Comparison of ENCODE assay signal across 8 cellular contexts in the genomic region with DNA sequence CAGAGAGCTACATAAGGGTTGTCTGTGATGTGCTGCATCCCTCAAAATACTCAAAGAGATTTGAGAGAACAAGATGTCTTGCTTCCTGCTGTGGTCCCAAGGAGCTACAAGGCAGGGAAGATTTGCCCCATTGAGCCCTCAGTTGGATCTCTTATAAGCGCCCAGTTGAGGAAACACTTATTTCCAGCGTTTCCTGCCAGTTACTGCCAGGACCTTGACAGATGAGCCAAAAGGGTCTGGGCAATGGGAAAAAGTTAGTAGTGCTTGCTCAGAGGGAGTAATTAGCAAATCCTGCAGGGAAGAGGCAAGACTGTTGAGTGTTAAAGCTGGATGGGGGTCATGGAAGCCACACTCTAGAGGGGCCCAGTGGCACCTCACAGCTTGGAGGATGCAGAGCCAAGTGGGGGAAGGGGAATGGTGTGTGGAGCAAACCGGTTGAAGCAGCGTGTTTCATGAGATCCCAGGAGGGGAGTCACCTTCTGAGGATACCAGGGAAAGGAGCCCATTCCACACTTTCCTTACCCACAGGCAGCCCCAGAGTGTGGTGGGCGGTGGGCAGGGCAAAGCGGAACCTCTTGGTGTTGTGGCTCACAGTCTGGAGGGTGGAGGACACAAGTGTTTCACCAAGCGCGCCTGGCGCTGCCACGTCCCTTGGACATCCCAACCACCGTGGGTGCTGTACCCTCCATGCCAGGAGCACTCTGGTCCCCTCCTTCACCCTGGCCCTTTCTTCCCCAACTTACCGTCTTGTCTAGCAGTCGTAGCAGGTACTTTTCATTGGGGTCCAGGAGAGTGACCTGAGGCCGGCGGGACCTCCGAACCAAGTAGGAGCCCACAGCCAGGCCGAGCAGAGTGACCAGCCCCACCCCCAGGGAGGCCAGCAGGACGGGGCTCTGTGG. TPM values are rescaled to one million over a fixed set of nuclear protein-coding genes. Genes with fewer than 3 reads are reported as not detected.
DNase-seq lines count a peak whose midpoint lies in the region; TF ChIP-seq lines count a peak whose summit lies in the region.

No MANE protein-coding gene starts in this region.

- H3K4me3 Mint-ChIP-seq in activated CD4-positive, alpha-beta T cell treated with anti-CD3 and anti-CD28 coated beads, Interleukin-2, amount 10 ng/mL, durations not matched to agents 7 days and 5 days: peak overlapping the region; percentile 75

- H3K27ac ChIP-seq in iPS-20b (ENCODE audit: low read length) (no peak overlapping the region), stomach (peak overlapping the region; percentile 91 to 98 (median 95))

- TF ChIP-seq POLR2A in stomach (IDR thresholded peaks at IDR 0.05): no peak

- peaks cover 6% of the 10 kb centered on the region for H3K36me3 Mint-ChIP-seq in activated CD4-positive, alpha-beta T cell treated with anti-CD3 and anti-CD28 coated beads, Interleukin-2, amount 10 ng/mL, durations not matched to agents 7 days and 5 days (ENCODE audit: low read depth)

- H3K4me3 ChIP-seq in adipocyte (ENCODE audit: low read length) (peak overlapping the region; percentile 95), iPS-20b (ENCODE audit: low read length) (peak overlapping the region; percentile 91), stomach (peak overlapping the region; percentile 74 to 89 (median 79))

- H3K4me1 ChIP-seq in adipocyte (ENCODE audit: control insufficient read depth, insufficient read depth, low read length) (peaks cover 31% of the 10 kb centered on the region), iPS-20b (ENCODE audit: insufficient read depth, low read length) (peaks cover 3% of the 10 kb centered on the region; the same call in 1 of the 2 replicates), stomach (peaks cover 27 to 47% (median 41%) of the 10 kb centered on the region in 4 donors)

- WGBS in stomach, 5 donors: 16 to 49% (median 30%) methylated on average over 7 to 18 of the region's 18 CpGs

- H3K9me3 ChIP-seq in adipocyte (ENCODE audit: control insufficient read depth, low read length): no peaks in the 10 kb centered on the region
- no peaks in the 10 kb centered on the region for H3K9me3 ChIP-seq in iPS-20b (ENCODE audit: insufficient read depth, low read depth, low read length)
- H3K9me3 ChIP-seq in stomach: no peaks in the 10 kb centered on the region

- H3K27ac Mint-ChIP-seq in activated CD4-positive, alpha-beta T cell treated with anti-CD3 and anti-CD28 coated beads, Interleukin-2, amount 10 ng/mL, durations not matched to agents 7 days and 5 days: peak overlapping the region; percentile 81

- no peaks in the 10 kb centered on the region for H3K27me3 ChIP-seq in adipocyte (replicated peaks; ENCODE audit: control insufficient read depth, insufficient read depth, low read length)
- peaks cover 11% of the 10 kb centered on the region for H3K27me3 ChIP-seq in iPS-20b (ENCODE audit: insufficient read depth, low read length)
- no peaks in the 10 kb centered on the region for H3K27me3 ChIP-seq in stomach

- H3K4me1 Mint-ChIP-seq in activated CD4-positive, alpha-beta T cell treated with anti-CD3 and anti-CD28 coated beads, Interleukin-2, amount 10 ng/mL, durations not matched to agents 7 days and 5 days: peaks cover 36% of the 10 kb centered on the region

- peak overlapping the region; percentile 93 for H3K9ac ChIP-seq in adipocyte (ENCODE audit: low read length)
- H3K9ac ChIP-seq in iPS-20b (ENCODE audit: low read depth, low read length): peak overlapping the region; percentile 86; the same call in 1 of the 2 replicates

- no peak for TF ChIP-seq CTCF in stomach (IDR thresholded peaks at IDR 0.05)

- intact Hi-C loops in stomach (cut with DNase I; ENCODE audit: low total_unique reads): no loop called here

- CTCF ChIA-PET in activated CD4-positive, alpha-beta T cell treated with anti-CD3 and anti-CD28 coated beads, Interleukin-2, amount 10 ng/mL, durations not matched to agents 7 days and 5 days (lab: Charles Lee): interaction anchor here (0.9 kb wide), 1 partner anchor 16 kb away, joined by 4 read pairs; no protein-coding TSS in a partner anchor

- H3K27me3 Mint-ChIP-seq in activated CD4-positive, alpha-beta T cell treated with anti-CD3 and anti-CD28 coated beads, Interleukin-2, amount 10 ng/mL, durations not matched to agents 7 days and 5 days: no peaks in the 10 kb centered on the region

- H3K9me3 Mint-ChIP-seq in activated CD4-positive, alpha-beta T cell treated with anti-CD3 and anti-CD28 coated beads, Interleukin-2, amount 10 ng/mL, durations not matched to agents 7 days and 5 days: no peaks in the 10 kb centered on the region

- TF ChIP-seq EP300 in stomach (IDR thresholded peaks at IDR 0.05): no peak

- POLR2A ChIA-PET in activated CD4-positive, alpha-beta T cell treated with anti-CD3 and anti-CD28 coated beads, Interleukin-2, amount 10 ng/mL, durations not matched to agents 7 days and 5 days (lab: Charles Lee): no interaction called here

- H3K36me3 ChIP-seq in adipocyte (ENCODE audit: control insufficient read depth, insufficient read depth, low read length, severe bottlenecking): peaks cover 27% of the 10 kb centered on the region
- H3K36me3 ChIP-seq in iPS-20b (ENCODE audit: insufficient read depth, low read depth, low read length): peaks cover 26% of the 10 kb centered on the region
- H3K36me3 ChIP-seq in stomach: peaks cover 11 to 41% (median 35%) of the 10 kb centered on the region in 4 donors

- no peak for DNase-seq in activated CD4-positive, alpha-beta T cell treated with anti-CD3 and anti-CD28 coated beads, Interleukin-2, amount 10 ng/mL, durations not matched to agents 7 days and 5 days
- no peak for DNase-seq in activated CD4-positive, alpha-beta T cell treated with anti-CD3 and anti-CD28 coated beads, Interleukin-2, amount 50 U/mL, for 48 hours
- peak; percentile 6 for DNase-seq in adipocyte (ENCODE audit: low read depth)
- peak; percentile 40 for DNase-seq in stomach
- no peak for DNase-seq in KG1 (lab: John Stamatoyannopoulos, UW)
- no peak for DNase-seq in NCI-H345 treated with DMSO at 0.1 percent for 48 hours (lab: John Stamatoyannopoulos, UW; ENCODE audit: unreplicated experiment)
- no peak for DNase-seq in NCI-H2029 (lab: John Stamatoyannopoulos, UW)

RNA-seq across cellular contexts. Expression of a gene that starts 0.8 kb away (rescaled TPM):
- 10 to 100 TPM; 24.0 to 24.5 TPM for total RNA-seq in activated CD4-positive, alpha-beta T cell treated with anti-CD3 and anti-CD28 coated beads, Interleukin-2, amount 10 ng/mL, durations not matched to agents 7 days and 5 days
- 10 to 100 TPM; 17.7 to 89.8 (median 49.6) TPM for total RNA-seq in stomach
- polyA plus RNA-seq in stomach: 10 to 100 TPM; 38.6 to 54.0 (median 45.1) TPM

RNA-seq across cellular contexts. Expression of a gene that starts 8.1 kb away (rescaled TPM):
- total RNA-seq in activated CD4-positive, alpha-beta T cell treated with anti-CD3 and anti-CD28 coated beads, Interleukin-2, amount 10 ng/mL, durations not matched to agents 7 days and 5 days: 10 to 100 TPM; 58.0 to 71.2 TPM
- 100 to 1,000 TPM in 1 of 5 donors, 10 to 100 TPM in 4; 46.1 to 112 (median 70.6) TPM for total RNA-seq in stomach
- polyA plus RNA-seq in stomach: 10 to 100 TPM; 55.8 to 69.7 (median 60.5) TPM

RNA-seq across cellular contexts. Expression of a gene that starts 39.2 kb away (rescaled TPM):
- total RNA-seq in activated CD4-positive, alpha-beta T cell treated with anti-CD3 and anti-CD28 coated beads, Interleukin-2, amount 10 ng/mL, durations not matched to agents 7 days and 5 days: 10 to 100 TPM; 31.4 to 31.5 TPM
- total RNA-seq in stomach: 10 to 100 TPM; 15.4 to 97.3 (median 29.2) TPM
- 10 to 100 TPM; 10.4 to 13.0 (median 12.5) TPM for polyA plus RNA-seq in stomach

RNA-seq across cellular contexts. Expression of a gene that starts 40.9 kb away (rescaled TPM):
- 10 to 100 TPM; 68.3 to 72.2 TPM for total RNA-seq in activated CD4-positive, alpha-beta T cell treated with anti-CD3 and anti-CD28 coated beads, Interleukin-2, amount 10 ng/mL, durations not matched to agents 7 days and 5 days
- 100 to 1,000 TPM in 2 of 5 donors, 10 to 100 TPM in 3; 33.3 to 177 (median 77.2) TPM for total RNA-seq in stomach
- polyA plus RNA-seq in stomach: 10 to 100 TPM; 36.0 to 60.5 (median 52.1) TPM

Comparison
In these comparisons a context has a peak if more than half of its experiments do, and no peak if none do; other contexts are left out.
1. DNase-seq: peak in adipocyte (single experiment) and stomach (single experiment); none in activated CD4-positive, alpha-beta T cell treated with anti-CD3 and anti-CD28 coated beads, Interleukin-2, amount 10 ng/mL, durations not matched to agents 7 days and 5 days (single experiment), activated CD4-positive, alpha-beta T cell treated with anti-CD3 and anti-CD28 coated beads, Interleukin-2, amount 50 U/mL, for 48 hours (0 of 2), KG1 (single experiment), NCI-H345 treated with DMSO at 0.1 percent for 48 hours (single experiment) and NCI-H2029 (single experiment).
2. Peak in every context shown above with its lines, with median percentiles within 50 percentile points of each other: H3K4me3 ChIP-seq.